19 cellular contexts compared by ENCODE assay signal in genomic region chr10:718143-718700, GRCh38. TPM values are rescaled to one million over a fixed set of nuclear protein-coding genes. Genes with fewer than 3 reads are reported as not detected.
DNase-seq lines count a peak whose midpoint lies in the region; ATAC-seq and TF ChIP-seq lines count a peak whose summit lies in the region.
"Had no signal": no experiment of that assay in that cellular context is flagged by ENCODE, and none has a peak within 500 bp of the region (broad histone marks: within the 10 kb centered on the region; RNA-seq: fewer than 3 reads in every experiment).

No MANE protein-coding gene starts in this region.

- no peak for TF ChIP-seq EP300 in stomach (IDR thresholded peaks at IDR 0.05)

- no peaks in the 10 kb centered on the region for H3K4me1 ChIP-seq in A673 (ENCODE audit: insufficient read depth, low read length, poor library complexity, severe bottlenecking)
- H3K4me1 ChIP-seq in SJCRH30 = no peaks in the 10 kb centered on the region
- no peaks in the 10 kb centered on the region for H3K4me1 ChIP-seq in stomach
- H3K4me1 ChIP-seq: BE2C, HAP-1 had no signal

- BruUV-seq in A673 (replicated peaks; lab: Mats Ljungman, UMichigan) = no TSS peak

- TF ChIP-seq CTCF in A673 (conservative IDR thresholded peaks at IDR 0.05; ENCODE audit: low read depth, low read length) (no peak), stomach (IDR thresholded peaks at IDR 0.05) (no peak)

- H3K9me3 ChIP-seq in A673 (ENCODE audit: low read depth, low read length, poor library complexity, severe bottlenecking) (peaks cover 15% of the 10 kb centered on the region), SJCRH30 (replicated peaks) (0 out of 2 replicates have a peak, but pooled peaks cover 3% of the 10 kb centered on the region), stomach (peaks cover 0 to 18% (median 13%) of the 10 kb centered on the region in 4 donors)
- H3K9me3 ChIP-seq: BE2C had no signal

- H3K27ac ChIP-seq in A673 (ENCODE audit: low read depth, low read length, poor library complexity, severe bottlenecking) (no peak overlapping the region), SJCRH30 (no peak overlapping the region), stomach (no peak overlapping the region)
- H3K27ac ChIP-seq: 22Rv1, GM23248, KMS-11 had no signal

- DNase-seq in DMS 273 (lab: John Stamatoyannopoulos, UW; ENCODE audit: unreplicated experiment) (peak; percentile 18), DMS 273 treated with DMSO at 0.1 percent for 48 hours (lab: John Stamatoyannopoulos, UW) (no peak), A673 (ENCODE audit: low spot score) (peak; percentile 16), SJCRH30 (peak; percentile 6 to 14), NCI-H2081 (lab: John Stamatoyannopoulos, UW) (no peak), stomach (no peak)
- DNase-seq: ACHN; BE2C; C1 segment of cervical spinal cord; CD4-positive, CD25-positive, alpha-beta regulatory T cell; CD8-positive, alpha-beta memory T cell; DND-41; EL; GM23248 had no signal

- POLR2A ChIA-PET in A673 (lab: Charles Lee; ENCODE audit: low non-redundant PET) = no interaction called here

- no peaks in the 10 kb centered on the region for H3K27me3 ChIP-seq in A673 (replicated peaks; ENCODE audit: insufficient read depth, low read depth, low read length, poor library complexity)
- no peaks in the 10 kb centered on the region for H3K27me3 ChIP-seq in SJCRH30
- H3K27me3 ChIP-seq in stomach = no peaks in the 10 kb centered on the region
- H3K27me3 ChIP-seq: BE2C had no signal

- H3K4me3 ChIP-seq in A673 (ENCODE audit: low read depth, low read length, poor library complexity, severe bottlenecking) (no peak overlapping the region), SJCRH30 (no peak overlapping the region), stomach (no peak overlapping the region)
- H3K4me3 ChIP-seq: GM12878, GM23248, HAP-1 had no signal

- WGBS in stomach, 5 donors = 93 to 98% (median 95%) methylated on average over 5 to 6 of the region's 6 CpGs

- intact Hi-C loops in A673 (cut with micrococcal nuclease; ENCODE audit: unreplicated experiment) = no loop called here
- intact Hi-C loops in stomach (cut with DNase I; ENCODE audit: low total_unique reads) = no loop called here

- no peaks in the 10 kb centered on the region for H3K36me3 ChIP-seq in A673 (ENCODE audit: insufficient read depth, low read length, poor library complexity, severe bottlenecking)
- H3K36me3 ChIP-seq in SJCRH30 = no peaks in the 10 kb centered on the region
- H3K36me3 ChIP-seq in stomach = no peaks in the 10 kb centered on the region
- H3K36me3 ChIP-seq: BE2C, HAP-1 had no signal

- no peak for ATAC-seq in GM18517 (IDR thresholded peaks at IDR 0.05; ENCODE audit: unreplicated experiment)
- ATAC-seq: GM12878 had no signal

- TF ChIP-seq POLR2A in stomach (IDR thresholded peaks at IDR 0.05) = no peak

- CTCF ChIA-PET in A673 (lab: Charles Lee) = no interaction called here

RNA-seq across cellular contexts. Expression of gene DIP2C, which starts 28.8 kb away (rescaled TPM):
- total RNA-seq in A673 (2021) (13.2 and 16.5 TPM in 2 replicates), stomach (10 to 100 TPM; 19.3 to 40.1 (median 29.5) TPM)
- 5.0 TPM in 2 replicates for total RNA-seq in SJCRH30 (2014; rRNA removed; shearing (Covaris generic))
- 1 to 10 TPM; 2.4 to 4.0 (median 2.9) TPM for polyA plus RNA-seq in stomach

Comparison
In these comparisons a context has a peak if more than half of its experiments do, and no peak if none do; other contexts are left out.
1. DNase-seq: peak in DMS 273 (single experiment), A673 (single experiment) and SJCRH30 (2 of 2); none in DMS 273 treated with DMSO at 0.1 percent for 48 hours (single experiment), NCI-H2081 (0 of 2) and stomach (single experiment).